8 cellular contexts compared by ENCODE assay signal in the genomic region with DNA sequence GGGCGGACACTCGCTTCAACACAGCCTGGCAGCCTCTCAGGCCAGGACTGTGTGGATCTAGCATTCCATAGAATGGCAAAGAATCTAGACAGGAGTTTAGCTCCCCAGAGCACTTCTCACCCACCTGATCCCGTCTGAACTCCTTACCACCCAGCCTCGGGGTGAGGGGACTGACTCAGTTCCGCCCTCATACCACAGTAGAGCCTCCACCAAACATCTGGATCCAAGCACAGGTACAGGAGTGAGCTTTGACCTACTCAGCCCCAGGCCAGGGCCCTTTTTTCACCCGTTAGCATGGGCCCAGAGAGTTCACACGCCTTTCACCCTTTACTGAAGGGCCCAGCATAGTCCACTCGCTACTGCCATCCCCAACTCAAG. TPM values are rescaled to one million over a fixed set of nuclear protein-coding genes. Genes with fewer than 3 reads are reported as not detected.
DNase-seq lines count a peak whose midpoint lies in the region; ATAC-seq and TF ChIP-seq lines count a peak whose summit lies in the region.

No MANE protein-coding gene starts in this region.

- no peaks in the 10 kb centered on the region for H3K27me3 ChIP-seq in hepatocyte

- POLR2A ChIA-PET in activated B cell treated with CpG ODN at 0.5 μM for 24 hours (lab: Charles Lee), result interaction anchor here (0.9 to 1.1 kb wide), 2 partner anchors 14 to 1352 kb away, joined by 3 read pairs; a partner anchor contains a TSS

- peak overlapping the region; percentile 85 for H3K27ac Mint-ChIP-seq in activated B cell treated with CpG ODN at 0.5 μM for 24 hours
- H3K27ac Mint-ChIP-seq in stimulated activated effector memory CD8-positive, alpha-beta T cell treated with anti-CD3 and anti-CD28 coated beads, Interleukin-12 subunit alpha, Interleukin-12 subunit beta, amount 100 ng/mL, for 72 hours, result peak overlapping the region; percentile 88

- WGBS in hepatocyte (ENCODE audit: low lambda C conversion rate, missing lambda C conversion rate), result 9% methylated on average over 8 of the region's 8 CpGs

- peaks cover 59% of the 10 kb centered on the region for H3K79me2 ChIP-seq in hepatocyte

- TF ChIP-seq CTCF in HFF-Myc (IDR thresholded peaks at IDR 0.05; ENCODE audit: low read depth, low read length, missing control alignments) (no peak), activated B cell treated with CpG ODN at 0.5 μM for 24 hours (IDR thresholded peaks at IDR 0.05) (no peak), hepatocyte (IDR thresholded peaks at IDR 0.05; ENCODE audit: poor library complexity) (no peak)

- H3K4me3 ChIP-seq in HFF-Myc (replicated peaks; ENCODE audit: low read depth, low read length), result peak overlapping the region; percentile 95
- H3K4me3 ChIP-seq in hepatocyte, result peak overlapping the region; percentile 91

- peaks cover 14% of the 10 kb centered on the region for H4K20me1 ChIP-seq in hepatocyte (ENCODE audit: insufficient read depth, poor library complexity, severe bottlenecking)

- no peaks in the 10 kb centered on the region for H3K27me3 Mint-ChIP-seq in activated B cell treated with CpG ODN at 0.5 μM for 24 hours

- peak overlapping the region; percentile 93 for H3K4me3 Mint-ChIP-seq in activated B cell treated with CpG ODN at 0.5 μM for 24 hours
- peak overlapping the region; percentile 87 for H3K4me3 Mint-ChIP-seq in stimulated activated effector memory CD8-positive, alpha-beta T cell treated with anti-CD3 and anti-CD28 coated beads, Interleukin-12 subunit alpha, Interleukin-12 subunit beta, amount 100 ng/mL, for 72 hours

- no peaks in the 10 kb centered on the region for H3K36me3 ChIP-seq in hepatocyte (replicated peaks; ENCODE audit: insufficient read depth, low read depth)

- no peak for ATAC-seq in activated B cell treated with CpG ODN at 0.5 μM for 24 hours (ENCODE audit: low read depth)
- no peak for ATAC-seq in stimulated activated effector memory CD8-positive, alpha-beta T cell treated with anti-CD3 and anti-CD28 coated beads, Interleukin-12 subunit alpha, Interleukin-12 subunit beta, amount 100 ng/mL, for 72 hours
- ATAC-seq in HG02870 (IDR thresholded peaks at IDR 0.05; ENCODE audit: unreplicated experiment), result no peak
- no peak for ATAC-seq in GM21529 (IDR thresholded peaks at IDR 0.05; ENCODE audit: unreplicated experiment)
- no peak for ATAC-seq in HG02981 (IDR thresholded peaks at IDR 0.05; ENCODE audit: unreplicated experiment)

- H2AFZ ChIP-seq in hepatocyte, result peak overlapping the region; percentile 83

- H3K4me2 ChIP-seq in hepatocyte, result peak overlapping the region; percentile 87

- H3K36me3 Mint-ChIP-seq in activated B cell treated with CpG ODN at 0.5 μM for 24 hours (ENCODE audit: low read depth), result peaks cover 48% of the 10 kb centered on the region
- peaks cover 49% of the 10 kb centered on the region for H3K36me3 Mint-ChIP-seq in stimulated activated effector memory CD8-positive, alpha-beta T cell treated with anti-CD3 and anti-CD28 coated beads, Interleukin-12 subunit alpha, Interleukin-12 subunit beta, amount 100 ng/mL, for 72 hours

- H3K9me3 ChIP-seq in hepatocyte (ENCODE audit: low read depth), result no peaks in the 10 kb centered on the region

- DNase-seq in HFF-Myc (ENCODE audit: extremely low read depth, low read depth), result no peak
- DNase-seq in activated B cell treated with CpG ODN at 0.5 μM for 24 hours, result no peak
- no peak for DNase-seq in hepatocyte (ENCODE audit: low spot score)
- DNase-seq in stimulated activated effector memory CD8-positive, alpha-beta T cell treated with anti-CD3 and anti-CD28 coated beads, Interleukin-12 subunit alpha, Interleukin-12 subunit beta, amount 100 ng/mL, for 72 hours (ENCODE audit: low spot score in 2 of 2), result no peak
- no peak for DNase-seq in iPS-NIHi11 (ENCODE audit: low spot score)

- intact Hi-C loops in activated B cell treated with CpG ODN at 0.5 μM for 24 hours (cut with micrococcal nuclease), result loop anchor here (5.0 kb wide), 3 partner anchors 108 to 1928 kb away; a partner anchor contains a TSS

- no peaks in the 10 kb centered on the region for H3K9me2 ChIP-seq in hepatocyte (replicated peaks; ENCODE audit: insufficient read depth)

- no peaks in the 10 kb centered on the region for H3K9me3 Mint-ChIP-seq in activated B cell treated with CpG ODN at 0.5 μM for 24 hours
- no peaks in the 10 kb centered on the region for H3K9me3 Mint-ChIP-seq in stimulated activated effector memory CD8-positive, alpha-beta T cell treated with anti-CD3 and anti-CD28 coated beads, Interleukin-12 subunit alpha, Interleukin-12 subunit beta, amount 100 ng/mL, for 72 hours

- CTCF ChIA-PET in activated B cell treated with CpG ODN at 0.5 μM for 24 hours (lab: Charles Lee), result interaction anchor here (1.0 to 1.2 kb wide), 3 partner anchors 11 to 13 kb away, joined by 3 read pairs; no protein-coding TSS in a partner anchor

- H3K4me1 Mint-ChIP-seq in activated B cell treated with CpG ODN at 0.5 μM for 24 hours, result peaks cover 70% of the 10 kb centered on the region
- H3K4me1 Mint-ChIP-seq in stimulated activated effector memory CD8-positive, alpha-beta T cell treated with anti-CD3 and anti-CD28 coated beads, Interleukin-12 subunit alpha, Interleukin-12 subunit beta, amount 100 ng/mL, for 72 hours, result peaks cover 64% of the 10 kb centered on the region

- peaks cover 19% of the 10 kb centered on the region for H3K4me1 ChIP-seq in hepatocyte (ENCODE audit: insufficient read depth)

- H3K27ac ChIP-seq in hepatocyte, result peak overlapping the region; percentile 88

RNA-seq across cellular contexts. Expression of a gene that starts 0.7 kb away (rescaled TPM):
- 130 and 137 TPM in 2 replicates for total RNA-seq in activated B cell treated with CpG ODN at 0.5 μM for 24 hours
- 65.2 and 97.3 TPM in 2 replicates for total RNA-seq in hepatocyte
- polyA plus RNA-seq in hepatocyte, result 125 and 126 TPM in 2 replicates
